In genomic region chr7:103348959-103349358, GRCh38 we compare ENCODE assay signal across 10 cellular contexts. TPM values are rescaled to one million over a fixed set of nuclear protein-coding genes. Genes with fewer than 3 reads are reported as not detected.
DNase-seq lines count a peak whose midpoint lies in the region; ATAC-seq, FAIRE-seq and TF ChIP-seq lines count a peak whose summit lies in the region.
"Had no signal": no experiment of that assay in that cellular context is flagged by ENCODE, and none has a peak within 500 bp of the region (broad histone marks: within the 10 kb centered on the region; RNA-seq: fewer than 3 reads in every experiment).

No MANE protein-coding gene starts in this region.

- H3K36me3 ChIP-seq in A673 (ENCODE audit: insufficient read depth, low read length, poor library complexity, severe bottlenecking) (peaks cover 22% of the 10 kb centered on the region), astrocyte (ENCODE audit: insufficient read depth, low read length) (peaks cover 8% of the 10 kb centered on the region), lower lobe of right lung (peaks cover 30% of the 10 kb centered on the region)

- DNase-seq in A673 (ENCODE audit: low spot score): no peak
- no peak for DNase-seq in HFF-Myc (ENCODE audit: extremely low read depth, low read depth)
- no peak for DNase-seq in astrocyte (ENCODE audit: low read depth)
- DNase-seq in lower lobe of right lung: no peak
- DNase-seq in NCI-H524 (lab: John Stamatoyannopoulos, UW): no peak
- DNase-seq in NCI-H1092 (lab: John Stamatoyannopoulos, UW): no peak
- DNase-seq in stimulated activated CD4-positive, alpha-beta T cell treated with anti-CD3 and anti-CD28 coated beads, Interleukin-15, amount 100 ng/mL, for 24 hours: no peak
- DNase-seq: activated effector memory CD4-positive, alpha-beta T cell treated with Interleukin-2 at 50 U/mL for 16 hours; NCI-H2171 had no signal

- H3K9me3 ChIP-seq in A673 (ENCODE audit: low read depth, low read length, poor library complexity, severe bottlenecking): no peaks in the 10 kb centered on the region
- no peaks in the 10 kb centered on the region for H3K9me3 ChIP-seq in astrocyte (ENCODE audit: insufficient read depth, low read depth, low read length)
- no peaks in the 10 kb centered on the region for H3K9me3 ChIP-seq in lower lobe of right lung

- H3K9ac ChIP-seq in astrocyte (ENCODE audit: low read length): peak overlapping the region; percentile 99

- no peaks in the 10 kb centered on the region for H3K27me3 Mint-ChIP-seq in astrocyte (ENCODE audit: low read depth, unreplicated experiment)

- peaks cover 80% of the 10 kb centered on the region for H3K79me2 ChIP-seq in astrocyte (ENCODE audit: insufficient read depth, low read length)

- peak overlapping the region; percentile 86 for H3K4me2 ChIP-seq in astrocyte (ENCODE audit: low read length)

- H3K4me1 Mint-ChIP-seq in astrocyte (ENCODE audit: low read depth, unreplicated experiment): peaks cover 10% of the 10 kb centered on the region

- FAIRE-seq in astrocyte (lab: Jason Lieb, UNC): no peak

- intact Hi-C loops in A673 (cut with micrococcal nuclease; ENCODE audit: unreplicated experiment) (no loop called here), lower lobe of right lung (cut with DNase I) (no loop called here)

- no peaks in the 10 kb centered on the region for H3K27me3 ChIP-seq in A673 (replicated peaks; ENCODE audit: insufficient read depth, low read depth, low read length, poor library complexity)
- H3K27me3 ChIP-seq in astrocyte (ENCODE audit: insufficient read depth, low read length): no peaks in the 10 kb centered on the region
- H3K27me3 ChIP-seq in lower lobe of right lung (ENCODE audit: low read depth): no peaks in the 10 kb centered on the region

- TF ChIP-seq CTCF in A673 (conservative IDR thresholded peaks at IDR 0.05; ENCODE audit: low read depth, low read length) (no peak), HFF-Myc (IDR thresholded peaks at IDR 0.05; ENCODE audit: low read depth, low read length, missing control alignments) (no peak), astrocyte (IDR thresholded peaks at IDR 0.05; ENCODE audit: insufficient read depth, low read depth, low read length) (no peak), lower lobe of right lung (IDR thresholded peaks at IDR 0.05) (no peak)

- ATAC-seq in lower lobe of right lung (no peak), GM19328 (IDR thresholded peaks at IDR 0.05; ENCODE audit: unreplicated experiment) (no peak)

- peaks cover 45% of the 10 kb centered on the region for H4K20me1 ChIP-seq in astrocyte (ENCODE audit: insufficient read depth, low read length)

- CTCF ChIA-PET in A673 (lab: Charles Lee): no interaction called here

- peak overlapping the region; percentile 75 for H3K4me3 ChIP-seq in A673 (ENCODE audit: low read depth, low read length, poor library complexity, severe bottlenecking)
- H3K4me3 ChIP-seq in HFF-Myc (replicated peaks; ENCODE audit: low read depth, low read length): peak overlapping the region; percentile 76
- peak overlapping the region; percentile 98 for H3K4me3 ChIP-seq in astrocyte (ENCODE audit: insufficient read depth, low read depth, low read length)
- peak overlapping the region; percentile 99 for H3K4me3 ChIP-seq in lower lobe of right lung

- POLR2A ChIA-PET in A673 (lab: Charles Lee; ENCODE audit: low non-redundant PET): no interaction called here

- no peaks in the 10 kb centered on the region for H3K36me3 Mint-ChIP-seq in astrocyte (ENCODE audit: low read depth, unreplicated experiment)

- H3K27ac Mint-ChIP-seq in astrocyte (ENCODE audit: unreplicated experiment): peak overlapping the region; percentile 9

- peak overlapping the region; percentile 98 for H3K4me3 Mint-ChIP-seq in astrocyte (ENCODE audit: unreplicated experiment)

- H3K9me3 Mint-ChIP-seq in astrocyte (ENCODE audit: unreplicated experiment): no peaks in the 10 kb centered on the region

- no peak overlapping the region for H2AFZ ChIP-seq in astrocyte (ENCODE audit: low read depth, low read length)

- no peak overlapping the region for H3K27ac ChIP-seq in A673 (ENCODE audit: low read depth, low read length, poor library complexity, severe bottlenecking)
- H3K27ac ChIP-seq in astrocyte (ENCODE audit: low read depth, low read length): no peak overlapping the region
- H3K27ac ChIP-seq in lower lobe of right lung: no peak overlapping the region

- peaks cover 35% of the 10 kb centered on the region for H3K4me1 ChIP-seq in A673 (ENCODE audit: insufficient read depth, low read length, poor library complexity, severe bottlenecking)
- peaks cover 7% of the 10 kb centered on the region for H3K4me1 ChIP-seq in astrocyte (ENCODE audit: insufficient read depth, low read length)
- H3K4me1 ChIP-seq in lower lobe of right lung: peaks cover 44% of the 10 kb centered on the region

- no TSS peak for BruUV-seq in A673 (replicated peaks; lab: Mats Ljungman, UMichigan)

RNA-seq across cellular contexts. Expression of gene PSMC2, which starts 1.5 kb away (rescaled TPM):
- total RNA-seq in A673 (2021): 303 and 333 TPM in 2 replicates
- total RNA-seq in astrocyte: 144 and 146 TPM in 2 replicates
- total RNA-seq in lower lobe of right lung: 89.4 TPM

RNA-seq across cellular contexts. Expression of gene DNAJC2, which starts 4.4 kb away (rescaled TPM):
- total RNA-seq in A673 (2021): 59.6 and 76.8 TPM in 2 replicates
- total RNA-seq in astrocyte: 33.9 and 40.0 TPM in 2 replicates
- 17.1 TPM for total RNA-seq in lower lobe of right lung

RNA-seq across cellular contexts. Expression of gene PMPCB, which starts 51.7 kb away (rescaled TPM):
- total RNA-seq in A673 (2021) (66.8 and 71.7 TPM in 2 replicates), astrocyte (44.9 and 47.6 TPM in 2 replicates), lower lobe of right lung (47.7 TPM)
